ENCODE assay signal across 7 cellular contexts in genomic region chr6:157756708-157757429, GRCh38.
DNase-seq lines count a peak whose midpoint lies in the region; ATAC-seq and TF ChIP-seq lines count a peak whose summit lies in the region.

No MANE protein-coding gene starts in this region.

- ATAC-seq in activated naive CD4-positive, alpha-beta T cell treated with anti-CD3 and anti-CD28 coated beads, Interleukin-2, amount 50 U/mL, for 72 hours = peak in 1 of 2 donors; percentile 22

- no peak for TF ChIP-seq EP300 in SK-N-SH (IDR thresholded peaks at IDR 0.05; ENCODE audit: borderline replicate concordance in 1 of 2, low read depth in 1 of 2, low read length in 1 of 2)
- peak; percentile 30 to 66 for TF ChIP-seq EP300 in tibial nerve (IDR thresholded peaks at IDR 0.05)

- H3K9ac ChIP-seq in SK-N-SH = no peak overlapping the region

- H3K27me3 Mint-ChIP-seq in glutamatergic neuron (ENCODE audit: unreplicated experiment) = no peaks in the 10 kb centered on the region

- peak overlapping the region in 1 of 2 experiments; percentile 45; a peak in 1 of 4 replicates for H3K27ac ChIP-seq in SK-N-SH (ENCODE audit: low read depth in 2 of 2, low read length in 1 of 2)
- peak overlapping the region in 3 of 4 donors; percentile 5 to 55 (median 52) for H3K27ac ChIP-seq in tibial nerve

- no peaks in the 10 kb centered on the region for H3K9me3 ChIP-seq in SK-N-SH
- no peaks in the 10 kb centered on the region for H3K9me3 ChIP-seq in tibial nerve

- peaks cover 0 to 21% of the 10 kb centered on the region in 2 donors for H3K36me3 Mint-ChIP-seq in activated naive CD4-positive, alpha-beta T cell treated with anti-CD3 and anti-CD28 coated beads, Interleukin-2, amount 50 U/mL, for 72 hours
- peaks cover 7% of the 10 kb centered on the region for H3K36me3 Mint-ChIP-seq in glutamatergic neuron (ENCODE audit: unreplicated experiment)

- peak overlapping the region; percentile 90 to 95 for H3K27ac Mint-ChIP-seq in activated naive CD4-positive, alpha-beta T cell treated with anti-CD3 and anti-CD28 coated beads, Interleukin-2, amount 50 U/mL, for 72 hours
- no peak overlapping the region for H3K27ac Mint-ChIP-seq in glutamatergic neuron (ENCODE audit: unreplicated experiment)

- POLR2A ChIA-PET in SK-N-SH (lab: Yijun Ruan, JAX) = interaction anchor here (0.5 kb wide), 1 partner anchor 434 kb away, joined by 3 read pairs; no protein-coding TSS in a partner anchor

- no peaks in the 10 kb centered on the region for H3K79me2 ChIP-seq in SK-N-SH (ENCODE audit: insufficient read depth)

- peaks cover 6% of the 10 kb centered on the region for H3K4me1 Mint-ChIP-seq in glutamatergic neuron (ENCODE audit: low read depth, unreplicated experiment)

- CTCF ChIA-PET in SK-N-SH (lab: Yijun Ruan, JAX) = interaction anchor here (0.6 to 3.2 kb wide), 94 partner anchors 9 to 442 kb away, joined by 3 to 69 read pairs (median 4); no protein-coding TSS in a partner anchor

- H3K9me3 Mint-ChIP-seq in activated naive CD4-positive, alpha-beta T cell treated with anti-CD3 and anti-CD28 coated beads, Interleukin-2, amount 50 U/mL, for 72 hours = no peaks in the 10 kb centered on the region
- peaks cover 6% of the 10 kb centered on the region for H3K9me3 Mint-ChIP-seq in glutamatergic neuron (ENCODE audit: unreplicated experiment)

- H3K4me1 ChIP-seq in SK-N-SH (ENCODE audit: control insufficient read depth in 1 of 2, insufficient read depth in 2 of 2, low read depth in 1 of 2, low read length in 1 of 2) = peaks cover 15 to 18% of the 10 kb centered on the region in 2 experiments; a peak in 3 of 4 replicates
- peaks cover 0 to 34% (median 24%) of the 10 kb centered on the region in 4 donors for H3K4me1 ChIP-seq in tibial nerve

- no peak for TF ChIP-seq POLR2A in tibial nerve (IDR thresholded peaks at IDR 0.05)

- no peaks in the 10 kb centered on the region for H3K9me2 ChIP-seq in SK-N-SH

- TF ChIP-seq CTCF in GM13977 (IDR thresholded peaks at IDR 0.05; ENCODE audit: extremely low read depth, insufficient read depth, missing control alignments) = peak; percentile 77
- peak; percentile 76 for TF ChIP-seq CTCF in SK-N-SH (IDR thresholded peaks at IDR 0.05)
- peak; percentile 83 for TF ChIP-seq CTCF in glutamatergic neuron (IDR thresholded peaks at IDR 0.05; ENCODE audit: partially characterized antibody, unreplicated experiment)
- peak; percentile 78 to 91 (median 86) for TF ChIP-seq CTCF in tibial nerve (IDR thresholded peaks at IDR 0.05)

- DNase-seq in GM13977 (ENCODE audit: low spot score) (peak; percentile 53), NAMALWA (ENCODE audit: low spot score) (peak; percentile 86), SK-N-SH (peak; percentile 79), glutamatergic neuron (peak; percentile 88), pons (ENCODE audit: low spot score) (peak; percentile 91), tibial nerve (ENCODE audit: low spot score in 2 of 2) (peak; percentile 87 to 95)
- DNase-seq in activated naive CD4-positive, alpha-beta T cell treated with anti-CD3 and anti-CD28 coated beads, Interleukin-2, amount 50 U/mL, for 72 hours (ENCODE audit: low spot score in 2 of 2) = peak; percentile 79 to 82

- peak overlapping the region; percentile 33; the same call in 1 of the 2 replicates for H3K4me2 ChIP-seq in SK-N-SH

- H3F3A ChIP-seq in SK-N-SH (replicated peaks; ENCODE audit: insufficient read depth) = peaks cover 20% of the 10 kb centered on the region

- TF ChIP-seq RAD21 in SK-N-SH (IDR thresholded peaks at IDR 0.05; ENCODE audit: low read length) = peak; percentile 84

- peak overlapping the region; percentile 90 for H2AFZ ChIP-seq in SK-N-SH (ENCODE audit: low read depth)

- no peaks in the 10 kb centered on the region for H4K20me1 ChIP-seq in SK-N-SH (ENCODE audit: insufficient read depth)

- in situ Hi-C loops in GM13977 (cut with MboI; ENCODE audit: low pct_unique_long_range_greater_than_20kb, low sequenced_read_pairs, unreplicated experiment) = loop anchor here (10.0 kb wide), 1 partner anchor 118 kb away; no protein-coding TSS in a partner anchor

- H3K27me3 ChIP-seq in SK-N-SH (ENCODE audit: insufficient read depth) = no peaks in the 10 kb centered on the region
- no peaks in the 10 kb centered on the region for H3K27me3 ChIP-seq in tibial nerve

- peak overlapping the region; percentile 25 for H3K4me3 Mint-ChIP-seq in glutamatergic neuron (ENCODE audit: unreplicated experiment)

- H3K4me3 ChIP-seq in SK-N-SH (ENCODE audit: low read depth in 2 of 2, low read length in 1 of 2) (peak overlapping the region in 1 of 2 experiments; percentile 29; a peak in 1 of 4 replicates), tibial nerve (no peak overlapping the region)

- WGBS in SK-N-SH (ENCODE audit: low lambda C conversion rate) = 14% methylated on average over 15 of the region's 19 CpGs
- WGBS in tibial nerve, 2 donors = 23 to 24% methylated on average over 19 of the region's 19 CpGs

- H3K36me3 ChIP-seq in SK-N-SH (replicated peaks in 1 of 2; ENCODE audit: control insufficient read depth in 1 of 2, insufficient read depth in 2 of 2, low read length in 1 of 2) = no peaks in the 10 kb centered on the region
- H3K36me3 ChIP-seq in tibial nerve = no peaks in the 10 kb centered on the region

TF ChIP-seq in SK-N-SH, 30 proteins besides CTCF, POLR2A, EP300 and RAD21:
- TF ChIP-seq EZH2phosphoT487 (IDR thresholded peaks at IDR 0.05; ENCODE audit: borderline replicate concordance, low read depth) = no peak
- no peak for TF ChIP-seq RXRA (IDR thresholded peaks at IDR 0.05; ENCODE audit: borderline replicate concordance, low read depth)
- no peak for TF ChIP-seq RCOR1 (IDR thresholded peaks at IDR 0.05; ENCODE audit: low read length)
- TF ChIP-seq NFIC (IDR thresholded peaks at IDR 0.05; ENCODE audit: borderline replicate concordance) = peak; percentile 39; the same call in 1 of the 2 replicates
- peak; percentile 46 for TF ChIP-seq CHD2 (IDR thresholded peaks at IDR 0.05; ENCODE audit: low read length, partially characterized antibody)
- peak; percentile 28; the same call in 1 of the 2 replicates for TF ChIP-seq MAX (IDR thresholded peaks at IDR 0.05; ENCODE audit: low read depth)
- TF ChIP-seq FOXJ3 (CRISPR knock-in tag; IDR thresholded peaks at IDR 0.05) = no peak
- TF ChIP-seq SMC3 (IDR thresholded peaks at IDR 0.05; ENCODE audit: low read depth, low read length) = peak; percentile 91
